Comparison of ENCODE assay signal across 2 cellular contexts in the genomic region with DNA sequence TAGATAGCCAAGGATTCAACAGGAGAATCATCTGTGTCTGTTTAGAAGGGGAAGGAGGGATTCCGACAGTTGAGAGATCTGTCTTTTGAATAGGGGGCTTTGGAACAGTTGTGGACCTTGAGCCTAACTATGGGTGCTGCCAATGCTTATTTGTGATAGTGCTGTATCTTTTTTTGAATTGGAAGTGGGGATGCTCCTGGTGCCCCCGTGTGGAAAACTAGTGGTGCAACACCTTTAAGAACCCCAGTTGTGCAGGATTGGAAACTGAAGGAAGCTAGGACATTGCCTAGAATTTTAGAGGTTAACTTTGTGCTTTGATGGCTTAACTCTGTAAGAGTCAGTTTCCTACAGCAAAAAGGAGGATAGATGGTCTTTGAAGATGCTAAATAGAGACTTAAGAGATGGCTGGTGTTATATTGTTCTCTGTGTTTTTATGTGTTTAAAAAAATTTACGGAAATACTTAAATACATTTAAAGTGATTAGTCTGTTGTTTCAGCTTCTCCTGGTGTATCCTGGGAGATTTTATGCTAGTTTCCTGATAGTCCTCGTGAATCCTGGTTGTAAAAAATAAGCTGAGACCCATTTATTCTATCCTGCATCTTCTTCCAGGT.
A peak's percentile ranks its signal among the peaks of the same experiment; 100 is the strongest.
TF ChIP-seq lines count a peak whose summit lies in the region.

No MANE protein-coding gene starts in this region.

TF ChIP-seq in IMR-90, 13 proteins besides CTCF, POLR2A, EP300 and RAD21:
- TF ChIP-seq SMC3 (IDR thresholded peaks at IDR 0.05; ENCODE audit: low read depth, low read length) (peak; percentile 69), CEBPB (IDR thresholded peaks at IDR 0.05; ENCODE audit: low read depth, low read length) (no peak), FOS (IDR thresholded peaks at IDR 0.05; ENCODE audit: low read depth, low read length) (no peak), BHLHE40 (IDR thresholded peaks at IDR 0.05; ENCODE audit: low read depth, low read length) (no peak)
- TF ChIP-seq, protein P1, sequence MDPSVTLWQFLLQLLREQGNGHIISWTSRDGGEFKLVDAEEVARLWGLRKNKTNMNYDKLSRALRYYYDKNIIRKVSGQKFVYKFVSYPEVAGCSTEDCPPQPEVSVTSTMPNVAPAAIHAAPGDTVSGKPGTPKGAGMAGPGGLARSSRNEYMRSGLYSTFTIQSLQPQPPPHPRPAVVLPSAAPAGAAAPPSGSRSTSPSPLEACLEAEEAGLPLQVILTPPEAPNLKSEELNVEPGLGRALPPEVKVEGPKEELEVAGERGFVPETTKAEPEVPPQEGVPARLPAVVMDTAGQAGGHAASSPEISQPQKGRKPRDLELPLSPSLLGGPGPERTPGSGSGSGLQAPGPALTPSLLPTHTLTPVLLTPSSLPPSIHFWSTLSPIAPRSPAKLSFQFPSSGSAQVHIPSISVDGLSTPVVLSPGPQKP (IDR thresholded peaks at IDR 0.05; ENCODE audit: borderline replicate concordance, low read depth, low read length) = no peak

TF ChIP-seq in SK-N-SH, 30 proteins besides CTCF, POLR2A, EP300 and RAD21:
- peak; percentile 81 for TF ChIP-seq SMC3 (IDR thresholded peaks at IDR 0.05; ENCODE audit: low read depth, low read length)
- no peak for TF ChIP-seq YY1 (IDR thresholded peaks at IDR 0.05; ENCODE audit: low read depth)
